ENCODE assay signal across 1 cellular context in the genomic region with DNA sequence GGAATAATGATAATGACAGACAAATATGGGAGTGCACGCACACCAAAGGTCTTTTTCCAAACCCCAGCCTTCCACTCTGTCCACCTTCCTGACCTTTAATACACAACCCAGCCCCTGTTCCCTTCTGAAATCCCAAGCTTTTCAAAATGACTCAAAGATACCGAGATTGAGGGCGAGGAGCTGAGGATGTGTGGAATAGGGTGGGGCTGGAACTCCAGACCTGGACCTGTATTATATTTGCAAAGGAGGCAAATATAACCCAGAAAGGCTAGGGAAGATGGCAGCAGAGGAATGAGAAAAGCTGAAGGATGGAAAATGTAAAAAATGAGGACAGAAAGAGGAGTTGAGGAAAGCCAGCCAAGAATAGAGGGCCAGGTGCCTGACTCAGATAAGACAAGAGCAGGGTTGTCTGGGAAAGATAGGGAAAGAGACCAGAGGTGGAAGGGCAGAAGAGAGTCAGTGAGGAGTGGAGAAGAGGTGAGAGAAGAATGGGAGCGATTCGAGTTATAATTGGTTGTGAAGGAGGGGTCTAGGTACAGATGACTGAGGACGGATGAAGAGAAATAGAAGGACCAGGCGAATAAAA.
TF ChIP-seq lines count a peak whose summit lies in the region.

No MANE protein-coding gene starts in this region.

TF ChIP-seq in K562, 482 proteins besides CTCF, POLR2A, EP300 and RAD21 (continued from another document and continues in another):
- TF ChIP-seq RFX5 (IDR thresholded peaks at IDR 0.05; ENCODE audit: low read depth, low read length) (no peak), TRIM24 (IDR thresholded peaks at IDR 0.05) (peak; percentile 85 to 86), KDM2B (CRISPR knock-in tag; IDR thresholded peaks at IDR 0.05) (no peak), ZNF165 (CRISPR knock-in tag; IDR thresholded peaks at IDR 0.05; ENCODE audit: borderline replicate concordance) (no peak), STAT5B (CRISPR knock-in tag; IDR thresholded peaks at IDR 0.05) (no peak), NCOA1 (IDR thresholded peaks at IDR 0.05; ENCODE audit: low read depth) (peak; percentile 80), MYNN (IDR thresholded peaks at IDR 0.05) (no peak; the same call in 1 of the 2 replicates), MYNN (CRISPR knock-in tag; IDR thresholded peaks at IDR 0.05) (no peak), SREBF2 (CRISPR knock-in tag; IDR thresholded peaks at IDR 0.05) (no peak), ZNF561 (CRISPR knock-in tag; conservative IDR thresholded peaks at IDR 0.05) (no peak), ZNF121 (CRISPR knock-in tag; conservative IDR thresholded peaks at IDR 0.05) (no peak), CREB1 (IDR thresholded peaks at IDR 0.05) (no peak), CREB1 (CRISPR knock-in tag; IDR thresholded peaks at IDR 0.05) (no peak), MCM3 (IDR thresholded peaks at IDR 0.05) (no peak), ZBTB7A (IDR thresholded peaks at IDR 0.05; ENCODE audit: borderline replicate concordance, control insufficient read depth, low read depth, low read length) (no peak), CBX1 (IDR thresholded peaks at IDR 0.05; ENCODE audit: low read depth) (no peak), TOE1 (IDR thresholded peaks at IDR 0.05; ENCODE audit: borderline replicate concordance) (peak; percentile 73), TOE1 (CRISPR knock-in tag; IDR thresholded peaks at IDR 0.05; ENCODE audit: borderline replicate concordance, low read depth) (no peak), MAFG (tag; conservative IDR thresholded peaks at IDR 0.05) (no peak), SMARCA5 (IDR thresholded peaks at IDR 0.05) (no peak), CEBPG (CRISPR knock-in tag; IDR thresholded peaks at IDR 0.05) (no peak), CEBPG (tag; conservative IDR thresholded peaks at IDR 0.05 in 1 of 2, IDR thresholded peaks at IDR 0.05 in 1 of 2) (no peak), MEIS2 (IDR thresholded peaks at IDR 0.05; ENCODE audit: partially characterized antibody) (no peak), RFX7 (CRISPR knock-in tag; IDR thresholded peaks at IDR 0.05) (no peak), TARDBP (IDR thresholded peaks at IDR 0.05) (peak; percentile 52; the same call in 1 of the 2 replicates), PHTF2 (CRISPR knock-in tag; IDR thresholded peaks at IDR 0.05) (no peak), ZNF76 (CRISPR knock-in tag; IDR thresholded peaks at IDR 0.05; ENCODE audit: borderline replicate concordance) (no peak), SETDB1 (IDR thresholded peaks at IDR 0.05; ENCODE audit: low read length) (no peak), PCBP1 (IDR thresholded peaks at IDR 0.05; ENCODE audit: low read depth, low read length, poor library complexity, severe bottlenecking) (no peak), ZNF12 (CRISPR knock-in tag; IDR thresholded peaks at IDR 0.05) (no peak), KLF6 (CRISPR knock-in tag; IDR thresholded peaks at IDR 0.05; ENCODE audit: borderline replicate concordance) (no peak), MECOM (CRISPR knock-in tag; IDR thresholded peaks at IDR 0.05) (no peak)
- TF ChIP-seq, protein P1, sequence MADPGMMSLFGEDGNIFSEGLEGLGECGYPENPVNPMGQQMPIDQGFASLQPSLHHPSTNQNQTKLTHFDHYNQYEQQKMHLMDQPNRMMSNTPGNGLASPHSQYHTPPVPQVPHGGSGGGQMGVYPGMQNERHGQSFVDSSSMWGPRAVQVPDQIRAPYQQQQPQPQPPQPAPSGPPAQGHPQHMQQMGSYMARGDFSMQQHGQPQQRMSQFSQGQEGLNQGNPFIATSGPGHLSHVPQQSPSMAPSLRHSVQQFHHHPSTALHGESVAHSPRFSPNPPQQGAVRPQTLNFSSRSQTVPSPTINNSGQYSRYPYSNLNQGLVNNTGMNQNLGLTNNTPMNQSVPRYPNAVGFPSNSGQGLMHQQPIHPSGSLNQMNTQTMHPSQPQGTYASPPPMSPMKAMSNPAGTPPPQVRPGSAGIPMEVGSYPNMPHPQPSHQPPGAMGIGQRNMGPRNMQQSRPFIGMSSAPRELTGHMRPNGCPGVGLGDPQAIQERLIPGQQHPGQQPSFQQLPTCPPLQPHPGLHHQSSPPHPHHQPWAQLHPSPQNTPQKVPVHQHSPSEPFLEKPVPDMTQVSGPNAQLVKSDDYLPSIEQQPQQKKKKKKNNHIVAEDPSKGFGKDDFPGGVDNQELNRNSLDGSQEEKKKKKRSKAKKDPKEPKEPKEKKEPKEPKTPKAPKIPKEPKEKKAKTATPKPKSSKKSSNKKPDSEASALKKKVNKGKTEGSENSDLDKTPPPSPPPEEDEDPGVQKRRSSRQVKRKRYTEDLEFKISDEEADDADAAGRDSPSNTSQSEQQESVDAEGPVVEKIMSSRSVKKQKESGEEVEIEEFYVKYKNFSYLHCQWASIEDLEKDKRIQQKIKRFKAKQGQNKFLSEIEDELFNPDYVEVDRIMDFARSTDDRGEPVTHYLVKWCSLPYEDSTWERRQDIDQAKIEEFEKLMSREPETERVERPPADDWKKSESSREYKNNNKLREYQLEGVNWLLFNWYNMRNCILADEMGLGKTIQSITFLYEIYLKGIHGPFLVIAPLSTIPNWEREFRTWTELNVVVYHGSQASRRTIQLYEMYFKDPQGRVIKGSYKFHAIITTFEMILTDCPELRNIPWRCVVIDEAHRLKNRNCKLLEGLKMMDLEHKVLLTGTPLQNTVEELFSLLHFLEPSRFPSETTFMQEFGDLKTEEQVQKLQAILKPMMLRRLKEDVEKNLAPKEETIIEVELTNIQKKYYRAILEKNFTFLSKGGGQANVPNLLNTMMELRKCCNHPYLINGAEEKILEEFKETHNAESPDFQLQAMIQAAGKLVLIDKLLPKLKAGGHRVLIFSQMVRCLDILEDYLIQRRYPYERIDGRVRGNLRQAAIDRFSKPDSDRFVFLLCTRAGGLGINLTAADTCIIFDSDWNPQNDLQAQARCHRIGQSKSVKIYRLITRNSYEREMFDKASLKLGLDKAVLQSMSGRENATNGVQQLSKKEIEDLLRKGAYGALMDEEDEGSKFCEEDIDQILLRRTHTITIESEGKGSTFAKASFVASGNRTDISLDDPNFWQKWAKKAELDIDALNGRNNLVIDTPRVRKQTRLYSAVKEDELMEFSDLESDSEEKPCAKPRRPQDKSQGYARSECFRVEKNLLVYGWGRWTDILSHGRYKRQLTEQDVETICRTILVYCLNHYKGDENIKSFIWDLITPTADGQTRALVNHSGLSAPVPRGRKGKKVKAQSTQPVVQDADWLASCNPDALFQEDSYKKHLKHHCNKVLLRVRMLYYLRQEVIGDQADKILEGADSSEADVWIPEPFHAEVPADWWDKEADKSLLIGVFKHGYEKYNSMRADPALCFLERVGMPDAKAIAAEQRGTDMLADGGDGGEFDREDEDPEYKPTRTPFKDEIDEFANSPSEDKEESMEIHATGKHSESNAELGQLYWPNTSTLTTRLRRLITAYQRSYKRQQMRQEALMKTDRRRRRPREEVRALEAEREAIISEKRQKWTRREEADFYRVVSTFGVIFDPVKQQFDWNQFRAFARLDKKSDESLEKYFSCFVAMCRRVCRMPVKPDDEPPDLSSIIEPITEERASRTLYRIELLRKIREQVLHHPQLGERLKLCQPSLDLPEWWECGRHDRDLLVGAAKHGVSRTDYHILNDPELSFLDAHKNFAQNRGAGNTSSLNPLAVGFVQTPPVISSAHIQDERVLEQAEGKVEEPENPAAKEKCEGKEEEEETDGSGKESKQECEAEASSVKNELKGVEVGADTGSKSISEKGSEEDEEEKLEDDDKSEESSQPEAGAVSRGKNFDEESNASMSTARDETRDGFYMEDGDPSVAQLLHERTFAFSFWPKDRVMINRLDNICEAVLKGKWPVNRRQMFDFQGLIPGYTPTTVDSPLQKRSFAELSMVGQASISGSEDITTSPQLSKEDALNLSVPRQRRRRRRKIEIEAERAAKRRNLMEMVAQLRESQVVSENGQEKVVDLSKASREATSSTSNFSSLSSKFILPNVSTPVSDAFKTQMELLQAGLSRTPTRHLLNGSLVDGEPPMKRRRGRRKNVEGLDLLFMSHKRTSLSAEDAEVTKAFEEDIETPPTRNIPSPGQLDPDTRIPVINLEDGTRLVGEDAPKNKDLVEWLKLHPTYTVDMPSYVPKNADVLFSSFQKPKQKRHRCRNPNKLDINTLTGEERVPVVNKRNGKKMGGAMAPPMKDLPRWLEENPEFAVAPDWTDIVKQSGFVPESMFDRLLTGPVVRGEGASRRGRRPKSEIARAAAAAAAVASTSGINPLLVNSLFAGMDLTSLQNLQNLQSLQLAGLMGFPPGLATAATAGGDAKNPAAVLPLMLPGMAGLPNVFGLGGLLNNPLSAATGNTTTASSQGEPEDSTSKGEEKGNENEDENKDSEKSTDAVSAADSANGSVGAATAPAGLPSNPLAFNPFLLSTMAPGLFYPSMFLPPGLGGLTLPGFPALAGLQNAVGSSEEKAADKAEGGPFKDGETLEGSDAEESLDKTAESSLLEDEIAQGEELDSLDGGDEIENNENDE (IDR thresholded peaks at IDR 0.05; ENCODE audit: low read depth, low read length), result no peak
- TF ChIP-seq, protein P2, sequence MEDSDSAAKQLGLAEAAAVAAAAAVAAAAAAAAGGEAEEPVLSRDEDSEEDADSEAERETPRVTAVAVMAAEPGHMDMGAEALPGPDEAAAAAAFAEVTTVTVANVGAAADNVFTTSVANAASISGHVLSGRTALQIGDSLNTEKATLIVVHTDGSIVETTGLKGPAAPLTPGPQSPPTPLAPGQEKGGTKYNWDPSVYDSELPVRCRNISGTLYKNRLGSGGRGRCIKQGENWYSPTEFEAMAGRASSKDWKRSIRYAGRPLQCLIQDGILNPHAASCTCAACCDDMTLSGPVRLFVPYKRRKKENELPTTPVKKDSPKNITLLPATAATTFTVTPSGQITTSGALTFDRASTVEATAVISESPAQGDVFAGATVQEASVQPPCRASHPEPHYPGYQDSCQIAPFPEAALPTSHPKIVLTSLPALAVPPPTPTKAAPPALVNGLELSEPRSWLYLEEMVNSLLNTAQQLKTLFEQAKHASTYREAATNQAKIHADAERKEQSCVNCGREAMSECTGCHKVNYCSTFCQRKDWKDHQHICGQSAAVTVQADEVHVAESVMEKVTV (CRISPR knock-in tag; IDR thresholded peaks at IDR 0.05), result no peak
- TF ChIP-seq, protein P3, sequence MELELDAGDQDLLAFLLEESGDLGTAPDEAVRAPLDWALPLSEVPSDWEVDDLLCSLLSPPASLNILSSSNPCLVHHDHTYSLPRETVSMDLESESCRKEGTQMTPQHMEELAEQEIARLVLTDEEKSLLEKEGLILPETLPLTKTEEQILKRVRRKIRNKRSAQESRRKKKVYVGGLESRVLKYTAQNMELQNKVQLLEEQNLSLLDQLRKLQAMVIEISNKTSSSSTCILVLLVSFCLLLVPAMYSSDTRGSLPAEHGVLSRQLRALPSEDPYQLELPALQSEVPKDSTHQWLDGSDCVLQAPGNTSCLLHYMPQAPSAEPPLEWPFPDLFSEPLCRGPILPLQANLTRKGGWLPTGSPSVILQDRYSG (tag; conservative IDR thresholded peaks at IDR 0.05; ENCODE audit: low read depth), result no peak
- TF ChIP-seq, protein P4, sequence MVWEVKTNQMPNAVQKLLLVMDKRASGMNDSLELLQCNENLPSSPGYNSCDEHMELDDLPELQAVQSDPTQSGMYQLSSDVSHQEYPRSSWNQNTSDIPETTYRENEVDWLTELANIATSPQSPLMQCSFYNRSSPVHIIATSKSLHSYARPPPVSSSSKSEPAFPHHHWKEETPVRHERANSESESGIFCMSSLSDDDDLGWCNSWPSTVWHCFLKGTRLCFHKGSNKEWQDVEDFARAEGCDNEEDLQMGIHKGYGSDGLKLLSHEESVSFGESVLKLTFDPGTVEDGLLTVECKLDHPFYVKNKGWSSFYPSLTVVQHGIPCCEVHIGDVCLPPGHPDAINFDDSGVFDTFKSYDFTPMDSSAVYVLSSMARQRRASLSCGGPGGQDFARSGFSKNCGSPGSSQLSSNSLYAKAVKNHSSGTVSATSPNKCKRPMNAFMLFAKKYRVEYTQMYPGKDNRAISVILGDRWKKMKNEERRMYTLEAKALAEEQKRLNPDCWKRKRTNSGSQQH (CRISPR knock-in tag; IDR thresholded peaks at IDR 0.05), result peak; percentile 63; the same call in 1 of the 2 replicates
- TF ChIP-seq, protein P5, sequence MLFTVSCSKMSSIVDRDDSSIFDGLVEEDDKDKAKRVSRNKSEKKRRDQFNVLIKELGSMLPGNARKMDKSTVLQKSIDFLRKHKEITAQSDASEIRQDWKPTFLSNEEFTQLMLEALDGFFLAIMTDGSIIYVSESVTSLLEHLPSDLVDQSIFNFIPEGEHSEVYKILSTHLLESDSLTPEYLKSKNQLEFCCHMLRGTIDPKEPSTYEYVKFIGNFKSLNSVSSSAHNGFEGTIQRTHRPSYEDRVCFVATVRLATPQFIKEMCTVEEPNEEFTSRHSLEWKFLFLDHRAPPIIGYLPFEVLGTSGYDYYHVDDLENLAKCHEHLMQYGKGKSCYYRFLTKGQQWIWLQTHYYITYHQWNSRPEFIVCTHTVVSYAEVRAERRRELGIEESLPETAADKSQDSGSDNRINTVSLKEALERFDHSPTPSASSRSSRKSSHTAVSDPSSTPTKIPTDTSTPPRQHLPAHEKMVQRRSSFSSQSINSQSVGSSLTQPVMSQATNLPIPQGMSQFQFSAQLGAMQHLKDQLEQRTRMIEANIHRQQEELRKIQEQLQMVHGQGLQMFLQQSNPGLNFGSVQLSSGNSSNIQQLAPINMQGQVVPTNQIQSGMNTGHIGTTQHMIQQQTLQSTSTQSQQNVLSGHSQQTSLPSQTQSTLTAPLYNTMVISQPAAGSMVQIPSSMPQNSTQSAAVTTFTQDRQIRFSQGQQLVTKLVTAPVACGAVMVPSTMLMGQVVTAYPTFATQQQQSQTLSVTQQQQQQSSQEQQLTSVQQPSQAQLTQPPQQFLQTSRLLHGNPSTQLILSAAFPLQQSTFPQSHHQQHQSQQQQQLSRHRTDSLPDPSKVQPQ (CRISPR knock-in tag; IDR thresholded peaks at IDR 0.05; ENCODE audit: borderline replicate concordance), result no peak
- TF ChIP-seq, protein P6, sequence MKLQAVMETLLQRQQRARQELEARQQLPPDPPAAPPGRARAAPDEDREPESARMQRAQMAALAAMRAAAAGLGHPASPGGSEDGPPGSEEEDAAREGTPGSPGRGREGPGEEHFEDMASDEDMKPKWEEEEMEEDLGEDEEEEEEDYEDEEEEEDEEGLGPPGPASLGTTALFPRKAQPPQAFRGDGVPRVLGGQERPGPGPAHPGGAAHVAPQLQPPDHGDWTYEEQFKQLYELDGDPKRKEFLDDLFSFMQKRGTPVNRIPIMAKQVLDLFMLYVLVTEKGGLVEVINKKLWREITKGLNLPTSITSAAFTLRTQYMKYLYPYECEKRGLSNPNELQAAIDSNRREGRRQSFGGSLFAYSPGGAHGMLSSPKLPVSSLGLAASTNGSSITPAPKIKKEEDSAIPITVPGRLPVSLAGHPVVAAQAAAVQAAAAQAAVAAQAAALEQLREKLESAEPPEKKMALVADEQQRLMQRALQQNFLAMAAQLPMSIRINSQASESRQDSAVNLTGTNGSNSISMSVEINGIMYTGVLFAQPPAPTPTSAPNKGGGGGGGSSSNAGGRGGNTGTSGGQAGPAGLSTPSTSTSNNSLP (IDR thresholded peaks at IDR 0.05; ENCODE audit: borderline replicate concordance, low read depth, low read length), result no peak
